Comparison of ENCODE assay signal across 12 cellular contexts in genomic region chr14:50928002-50928635, GRCh38. TPM values are rescaled to one million over a fixed set of nuclear protein-coding genes. Genes with fewer than 3 reads are reported as not detected.
A peak's percentile ranks its signal among the peaks of the same experiment; 100 is the strongest.
DNase-seq lines count a peak whose midpoint lies in the region; ATAC-seq, FAIRE-seq and TF ChIP-seq lines count a peak whose summit lies in the region.
"Had no signal": no experiment of that assay in that cellular context is flagged by ENCODE, and none has a peak within 500 bp of the region (broad histone marks: within the 10 kb centered on the region; RNA-seq: fewer than 3 reads in every experiment).

No MANE protein-coding gene starts in this region.

- no peak overlapping the region for H3K9ac ChIP-seq in astrocyte (ENCODE audit: low read length)

- no peaks in the 10 kb centered on the region for H3K9me3 Mint-ChIP-seq in astrocyte (ENCODE audit: unreplicated experiment)
- H3K9me3 Mint-ChIP-seq: CD4-positive, alpha-beta memory T cell; type B pancreatic cell had no signal

- H3K36me3 Mint-ChIP-seq in astrocyte (ENCODE audit: low read depth, unreplicated experiment), result peaks cover 29% of the 10 kb centered on the region
- H3K36me3 Mint-ChIP-seq: CD4-positive, alpha-beta memory T cell had no signal

- peaks cover 2% of the 10 kb centered on the region for H3K4me1 Mint-ChIP-seq in astrocyte (ENCODE audit: low read depth, unreplicated experiment)
- H3K4me1 Mint-ChIP-seq: CD4-positive, alpha-beta memory T cell had no signal

- TF ChIP-seq CTCF in astrocyte (IDR thresholded peaks at IDR 0.05; ENCODE audit: insufficient read depth, low read depth, low read length) (no peak), lower lobe of right lung (IDR thresholded peaks at IDR 0.05) (no peak)

- H3K27ac Mint-ChIP-seq in astrocyte (ENCODE audit: unreplicated experiment), result no peak overlapping the region
- H3K27ac Mint-ChIP-seq: CD4-positive, alpha-beta memory T cell; type B pancreatic cell had no signal

- intact Hi-C loops in lower lobe of right lung (cut with DNase I), result no loop called here

- no peaks in the 10 kb centered on the region for H3K27me3 ChIP-seq in astrocyte (ENCODE audit: insufficient read depth, low read length)
- no peaks in the 10 kb centered on the region for H3K27me3 ChIP-seq in lower lobe of right lung (ENCODE audit: low read depth)

- H3K36me3 ChIP-seq in astrocyte (ENCODE audit: insufficient read depth, low read length), result no peaks in the 10 kb centered on the region
- H3K36me3 ChIP-seq in lower lobe of right lung, result peaks cover 41% of the 10 kb centered on the region

- peak; percentile 32 for FAIRE-seq in astrocyte (lab: Jason Lieb, UNC)

- H3K27ac ChIP-seq in astrocyte (ENCODE audit: low read depth, low read length), result no peak overlapping the region
- H3K27ac ChIP-seq in lower lobe of right lung, result no peak overlapping the region

- H4K20me1 ChIP-seq in astrocyte (ENCODE audit: insufficient read depth, low read length), result no peaks in the 10 kb centered on the region

- H2AFZ ChIP-seq in astrocyte (ENCODE audit: low read depth, low read length), result no peak overlapping the region

- H3K79me2 ChIP-seq in astrocyte (ENCODE audit: insufficient read depth, low read length), result no peaks in the 10 kb centered on the region

- H3K4me1 ChIP-seq in astrocyte (ENCODE audit: insufficient read depth, low read length) (peaks cover 4% of the 10 kb centered on the region), lower lobe of right lung (no peaks in the 10 kb centered on the region)

- no peaks in the 10 kb centered on the region for H3K27me3 Mint-ChIP-seq in astrocyte (ENCODE audit: low read depth, unreplicated experiment)
- H3K27me3 Mint-ChIP-seq: type B pancreatic cell had no signal

- ATAC-seq in HG03469 (IDR thresholded peaks at IDR 0.05; ENCODE audit: unreplicated experiment) (peak; percentile 54), lower lobe of right lung (peak; percentile 80 to 88), GM19023 (IDR thresholded peaks at IDR 0.05; ENCODE audit: unreplicated experiment) (no peak)

- H3K9me3 ChIP-seq in astrocyte (ENCODE audit: insufficient read depth, low read depth, low read length) (no peaks in the 10 kb centered on the region), lower lobe of right lung (no peaks in the 10 kb centered on the region)

- no peak overlapping the region for H3K4me2 ChIP-seq in astrocyte (ENCODE audit: low read length)

- H3K4me3 ChIP-seq in astrocyte (ENCODE audit: insufficient read depth, low read depth, low read length) (no peak overlapping the region), lower lobe of right lung (no peak overlapping the region)

- DNase-seq in Ammon's horn (ENCODE audit: low spot score), result peak; percentile 64
- peak; percentile 98 for DNase-seq in astrocyte (ENCODE audit: low read depth)
- DNase-seq in lower lobe of right lung, result no peak
- no peak for DNase-seq in NCI-H2081 treated with DMSO at 0.1 percent for 48 hours (lab: John Stamatoyannopoulos, UW)
- no peak for DNase-seq in HT-29 (ENCODE audit: low spot score)
- DNase-seq in activated naive CD4-positive, alpha-beta T cell treated with Interleukin-2 at 50 U/mL for 16 hours, result no peak
- DNase-seq: CD4-positive, alpha-beta memory T cell; NCI-H1930 had no signal

- H3K4me3 Mint-ChIP-seq in astrocyte (ENCODE audit: unreplicated experiment), result no peak overlapping the region
- H3K4me3 Mint-ChIP-seq: CD4-positive, alpha-beta memory T cell; type B pancreatic cell had no signal

RNA-seq across cellular contexts. Expression of gene PYGL, which starts 16.2 kb away (rescaled TPM):
- total RNA-seq in astrocyte (97.6 and 104 TPM in 2 replicates), lower lobe of right lung (65.6 TPM)
- 36.8 and 44.5 TPM in 2 replicates for total RNA-seq in HT-29 (2014; rRNA removed; shearing (Covaris generic))

RNA-seq across cellular contexts. Expression of gene ABHD12B, which starts 56.3 kb away (rescaled TPM):
- total RNA-seq in astrocyte (not detected in 2 replicates), lower lobe of right lung (not detected)
- not detected in 2 replicates for total RNA-seq in HT-29 (2014; rRNA removed; shearing (Covaris generic))
- total RNA-seq: CD4-positive, alpha-beta memory T cell; T-helper 2 cell treated with Interferon-gamma antibody and Interleukin-4, amounts not matched to agents 100 ng/mL and 5 ng/mL, for 36 hours had no signal

Comparison
In these comparisons a context has a peak if more than half of its experiments do, and no peak if none do; other contexts are left out.
1. DNase-seq: peak in Ammon's horn (single experiment) and astrocyte (single experiment); none in lower lobe of right lung (single experiment), NCI-H2081 treated with DMSO at 0.1 percent for 48 hours (single experiment), HT-29 (single experiment) and activated naive CD4-positive, alpha-beta T cell treated with Interleukin-2 at 50 U/mL for 16 hours (single experiment).